In genomic region chr11:129247129-129247528, GRCh38 we compare ENCODE assay signal across 14 cellular contexts. TPM values are rescaled to one million over a fixed set of nuclear protein-coding genes. Genes with fewer than 3 reads are reported as not detected.
A peak's percentile ranks its signal among the peaks of the same experiment; 100 is the strongest.
DNase-seq lines count a peak whose midpoint lies in the region; ATAC-seq and TF ChIP-seq lines count a peak whose summit lies in the region.
"Had no signal": no experiment of that assay in that cellular context is flagged by ENCODE, and none has a peak within 500 bp of the region (broad histone marks: within the 10 kb centered on the region; RNA-seq: fewer than 3 reads in every experiment).

No MANE protein-coding gene starts in this region.

- H3K36me3 Mint-ChIP-seq in activated naive CD8-positive, alpha-beta T cell treated with anti-CD3 and anti-CD28 coated beads, Interleukin-2, amount 50 U/mL, for 24 hours (ENCODE audit: low read depth) = no peaks in the 10 kb centered on the region
- no peaks in the 10 kb centered on the region for H3K36me3 Mint-ChIP-seq in mesothelial cell of epicardium

- no peaks in the 10 kb centered on the region for H3K27me3 Mint-ChIP-seq in activated naive CD8-positive, alpha-beta T cell treated with anti-CD3 and anti-CD28 coated beads, Interleukin-2, amount 50 U/mL, for 24 hours
- no peaks in the 10 kb centered on the region for H3K27me3 Mint-ChIP-seq in mesothelial cell of epicardium (ENCODE audit: low read depth)

- no peak overlapping the region for H3K4me3 ChIP-seq in LNCaP clone FGC (ENCODE audit: low read depth, low read length)
- H3K4me3 ChIP-seq: hepatocyte, stomach had no signal

- no peak overlapping the region for H3K4me3 Mint-ChIP-seq in activated naive CD8-positive, alpha-beta T cell treated with anti-CD3 and anti-CD28 coated beads, Interleukin-2, amount 50 U/mL, for 24 hours
- no peak overlapping the region for H3K4me3 Mint-ChIP-seq in mesothelial cell of epicardium
- H3K4me3 Mint-ChIP-seq: nephron progenitor cell had no signal

- peak overlapping the region; percentile 47 for H3K27ac Mint-ChIP-seq in activated naive CD8-positive, alpha-beta T cell treated with anti-CD3 and anti-CD28 coated beads, Interleukin-2, amount 50 U/mL, for 24 hours
- peak overlapping the region; percentile 81 for H3K27ac Mint-ChIP-seq in mesothelial cell of epicardium
- H3K27ac Mint-ChIP-seq: nephron progenitor cell had no signal

- peaks cover 31% of the 10 kb centered on the region for H3K4me1 Mint-ChIP-seq in activated naive CD8-positive, alpha-beta T cell treated with anti-CD3 and anti-CD28 coated beads, Interleukin-2, amount 50 U/mL, for 24 hours
- peaks cover 39% of the 10 kb centered on the region for H3K4me1 Mint-ChIP-seq in mesothelial cell of epicardium

- DNase-seq in Daoy (ENCODE audit: low read depth) (peak; percentile 40), LNCaP clone FGC (ENCODE audit: low read depth) (peak; percentile 22), mesothelial cell of epicardium (ENCODE audit: low spot score in 2 of 2, unreplicated experiment in 2 of 2) (no peak)
- DNase-seq in activated naive CD8-positive, alpha-beta T cell treated with anti-CD3 and anti-CD28 coated beads, Interleukin-2, amount 50 U/mL, for 24 hours = no peak
- DNase-seq: activated CD4-positive, alpha-beta T cell treated with anti-CD3 and anti-CD28 coated beads, Interleukin-2, amount 50 U/mL, for 4 hours; COR-L47; NCI-H446; nephron progenitor cell; stomach had no signal

- no peak for TF ChIP-seq CTCF in LNCaP clone FGC (IDR thresholded peaks at IDR 0.05; ENCODE audit: control insufficient read depth, extremely low read depth, insufficient read depth)
- no peak for TF ChIP-seq CTCF in mesothelial cell of epicardium (IDR thresholded peaks at IDR 0.05; ENCODE audit: unreplicated experiment)

- no peak for ATAC-seq in activated naive CD8-positive, alpha-beta T cell treated with anti-CD3 and anti-CD28 coated beads, Interleukin-2, amount 50 U/mL, for 24 hours
- ATAC-seq in GM19324 (IDR thresholded peaks at IDR 0.05; ENCODE audit: low FRiP score, unreplicated experiment) (no peak), GM18520 (IDR thresholded peaks at IDR 0.05; ENCODE audit: unreplicated experiment) (no peak), HG03457 (IDR thresholded peaks at IDR 0.05; ENCODE audit: unreplicated experiment) (no peak)
- ATAC-seq: sciatic nerve had no signal

- H3K9me3 Mint-ChIP-seq in activated naive CD8-positive, alpha-beta T cell treated with anti-CD3 and anti-CD28 coated beads, Interleukin-2, amount 50 U/mL, for 24 hours = no peaks in the 10 kb centered on the region
- H3K9me3 Mint-ChIP-seq in mesothelial cell of epicardium = peaks cover 11% of the 10 kb centered on the region

RNA-seq across cellular contexts. Expression of gene ARHGAP32, which starts 55.0 kb away (rescaled TPM):
- total RNA-seq in Daoy (2014; rRNA removed; shearing (Covaris generic)) = 2.8 and 5.9 TPM in 2 replicates
- 39.3 to 41.9 TPM (median 41.4 TPM) in 3 replicates for total RNA-seq in mesothelial cell of epicardium

Comparison
In these comparisons a context has a peak if more than half of its experiments do, and no peak if none do; other contexts are left out.
1. DNase-seq: peak in Daoy (single experiment) and LNCaP clone FGC (single experiment); none in activated naive CD8-positive, alpha-beta T cell treated with anti-CD3 and anti-CD28 coated beads, Interleukin-2, amount 50 U/mL, for 24 hours (single experiment) and mesothelial cell of epicardium (0 of 2).